ENCODE assay signal across 1 cellular context in the genomic region with DNA sequence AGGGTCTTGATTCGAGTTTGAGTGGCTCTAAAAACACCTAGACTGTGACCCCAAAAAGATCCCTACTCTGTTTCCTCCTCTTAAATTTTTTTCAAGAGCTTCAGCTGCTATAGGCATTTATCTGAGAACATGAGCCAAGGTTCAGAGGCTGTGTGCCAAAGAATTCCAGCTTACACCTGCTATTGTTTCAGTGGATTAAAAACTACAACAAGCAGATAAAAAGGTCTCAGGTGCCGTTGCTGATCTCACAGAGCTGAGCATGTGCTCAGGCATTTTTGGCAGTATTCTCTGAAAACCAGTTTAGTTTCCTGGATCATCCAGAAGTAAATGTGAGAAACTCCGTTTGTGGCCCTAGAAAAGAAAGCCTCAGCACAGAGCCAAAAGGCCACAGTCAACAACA.
TF ChIP-seq lines count a peak whose summit lies in the region.

No MANE protein-coding gene starts in this region.

TF ChIP-seq in GM23338, 12 proteins besides CTCF, POLR2A, EP300 and RAD21 (continued from another document):
- TF ChIP-seq ZNF462 (CRISPR knock-in tag; IDR thresholded peaks at IDR 0.05) (no peak), ZNF331 (CRISPR knock-in tag; IDR thresholded peaks at IDR 0.05; ENCODE audit: low read depth) (no peak), EZH2phosphoT487 (IDR thresholded peaks at IDR 0.05; ENCODE audit: unreplicated experiment) (no peak)
